ENCODE assay signal across 9 cellular contexts in genomic region chr7:25801214-25801613, GRCh38.
"Had no signal": no experiment of that assay in that cellular context is flagged by ENCODE, and none has a peak within 500 bp of the region (broad histone marks: within the 10 kb centered on the region; RNA-seq: fewer than 3 reads in every experiment).

No MANE protein-coding gene starts in this region.

- H3K36me3 ChIP-seq: HAP-1 had no signal

- H3K27ac Mint-ChIP-seq: HFFc6, IgD-negative memory B cell had no signal

- H2AFZ ChIP-seq: GM23248 had no signal

- H3K9me3 ChIP-seq: HAP-1 had no signal

- DNase-seq: GM23248, GOT3, H7, HFFc6, KG1 had no signal

- H3K27ac ChIP-seq: GM23248 had no signal

- H3K4me3 ChIP-seq: GM23248, HAP-1 had no signal

- H3K4me1 ChIP-seq: HAP-1 had no signal

- H3K9me3 Mint-ChIP-seq: IgD-negative memory B cell had no signal

- FAIRE-seq: HTR-8/SVneo had no signal

- H3K36me3 Mint-ChIP-seq: IgD-negative memory B cell had no signal

- ATAC-seq: HCT116 had no signal

- H3K4me3 Mint-ChIP-seq: HFFc6 had no signal

- H3K9ac ChIP-seq: GM23248 had no signal

- H3K4me1 Mint-ChIP-seq: IgD-negative memory B cell had no signal
